12 cellular contexts compared by ENCODE assay signal in the genomic region with DNA sequence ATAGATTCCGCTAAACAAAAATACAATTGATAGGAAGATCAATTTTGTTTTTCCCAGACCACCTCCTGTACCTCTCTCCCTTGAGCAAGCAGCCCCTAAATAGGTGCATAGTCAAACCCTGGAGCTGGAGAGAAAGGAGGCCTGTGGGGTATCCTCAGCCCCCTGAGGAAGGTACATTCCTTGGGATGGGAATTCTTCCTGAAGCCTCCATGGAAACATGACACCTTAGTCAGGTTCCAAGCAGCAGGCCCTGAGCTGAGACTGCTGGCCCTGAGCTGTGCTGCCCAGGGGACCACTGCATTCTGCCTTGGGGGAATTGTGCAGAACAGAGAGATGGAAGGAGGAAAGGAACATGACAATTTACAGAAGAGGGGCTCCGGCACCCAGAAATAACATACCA. TPM values are rescaled to one million over a fixed set of nuclear protein-coding genes. Genes with fewer than 3 reads are reported as not detected.
DNase-seq lines count a peak whose midpoint lies in the region; ATAC-seq, FAIRE-seq and TF ChIP-seq lines count a peak whose summit lies in the region.
"Had no signal": no experiment of that assay in that cellular context is flagged by ENCODE, and none has a peak within 500 bp of the region (broad histone marks: within the 10 kb centered on the region; RNA-seq: fewer than 3 reads in every experiment).

No MANE protein-coding gene starts in this region.

- H4K20me1 ChIP-seq in BLaER1: peaks cover 97% of the 10 kb centered on the region
- H4K20me1 ChIP-seq in GM23338 (replicated peaks; ENCODE audit: insufficient read depth): peaks cover 69% of the 10 kb centered on the region

- no peak for TF ChIP-seq CTCF in GM23338 (conservative IDR thresholded peaks at IDR 0.05; ENCODE audit: low read depth in 2 of 2)

- intact Hi-C loops in activated T-helper 1 cell treated with anti-CD3 and anti-CD28 coated beads, Interleukin-12 subunit alpha, Interleukin-12 subunit beta, Interleukin-2, Interleukin-4 antibody, amounts not matched to agents 30 ng/mL and 10 ng/mL and 1 ng/mL, durations not matched to agents 14 hours and 24 hours and 36 hours (cut with micrococcal nuclease): no loop called here

- H3K36me3 ChIP-seq in BLaER1 (peaks cover 35% of the 10 kb centered on the region), GM23338 (ENCODE audit: insufficient read depth) (0 out of 2 replicates have a peak, but pooled peaks cover 8% of the 10 kb centered on the region)

- H3K27me3 ChIP-seq in BLaER1: no peaks in the 10 kb centered on the region
- no peaks in the 10 kb centered on the region for H3K27me3 ChIP-seq in GM23338 (ENCODE audit: insufficient read depth)
- H3K27me3 ChIP-seq: adrenal gland had no signal

- H3K27ac ChIP-seq in BLaER1 (0 out of 2 replicates have a peak overlapping the region, but pooled peaks have one; percentile 4), GM23338 (ENCODE audit: low read depth) (peak overlapping the region; percentile 82)

- H3K79me2 ChIP-seq in GM23338 (replicated peaks; ENCODE audit: insufficient read depth): peaks cover 94% of the 10 kb centered on the region

- H3K4me1 ChIP-seq in BLaER1: peaks cover 87% of the 10 kb centered on the region
- H3K4me1 ChIP-seq in GM23338 (ENCODE audit: insufficient read depth): peaks cover 63% of the 10 kb centered on the region

- peaks cover 45% of the 10 kb centered on the region for H3K36me3 Mint-ChIP-seq in GM23338 (ENCODE audit: low read depth)
- peaks cover 50% of the 10 kb centered on the region for H3K36me3 Mint-ChIP-seq in activated T-helper 1 cell treated with anti-CD3 and anti-CD28 coated beads, Interleukin-12 subunit alpha, Interleukin-12 subunit beta, Interleukin-2, Interleukin-4 antibody, amounts not matched to agents 30 ng/mL and 10 ng/mL and 1 ng/mL, durations not matched to agents 14 hours and 24 hours and 36 hours (ENCODE audit: low read depth)

- H3K4me2 ChIP-seq in BLaER1 (peak overlapping the region; percentile 94), GM23338 (peak overlapping the region; percentile 83)

- H3K27ac Mint-ChIP-seq in GM23338: peak overlapping the region; percentile 93
- peak overlapping the region; percentile 36 for H3K27ac Mint-ChIP-seq in activated T-helper 1 cell treated with anti-CD3 and anti-CD28 coated beads, Interleukin-12 subunit alpha, Interleukin-12 subunit beta, Interleukin-2, Interleukin-4 antibody, amounts not matched to agents 30 ng/mL and 10 ng/mL and 1 ng/mL, durations not matched to agents 14 hours and 24 hours and 36 hours

- no peaks in the 10 kb centered on the region for H3K9me3 ChIP-seq in BLaER1
- H3K9me3 ChIP-seq: adrenal gland, mucosa of descending colon had no signal

- H3K27me3 Mint-ChIP-seq in GM23338 (ENCODE audit: insufficient read depth, low read depth, poor library complexity): peaks cover 19% of the 10 kb centered on the region
- H3K27me3 Mint-ChIP-seq in activated T-helper 1 cell treated with anti-CD3 and anti-CD28 coated beads, Interleukin-12 subunit alpha, Interleukin-12 subunit beta, Interleukin-2, Interleukin-4 antibody, amounts not matched to agents 30 ng/mL and 10 ng/mL and 1 ng/mL, durations not matched to agents 14 hours and 24 hours and 36 hours (ENCODE audit: insufficient read depth): no peaks in the 10 kb centered on the region

- no peak overlapping the region for H3K4me3 ChIP-seq in BLaER1
- H3K4me3 ChIP-seq in GM23338: peak overlapping the region; percentile 30
- H3K4me3 ChIP-seq: adrenal gland, mucosa of descending colon had no signal

- H3K4me3 Mint-ChIP-seq in GM23338: peak overlapping the region; percentile 64
- H3K4me3 Mint-ChIP-seq in activated T-helper 1 cell treated with anti-CD3 and anti-CD28 coated beads, Interleukin-12 subunit alpha, Interleukin-12 subunit beta, Interleukin-2, Interleukin-4 antibody, amounts not matched to agents 30 ng/mL and 10 ng/mL and 1 ng/mL, durations not matched to agents 14 hours and 24 hours and 36 hours: peak overlapping the region; percentile 99

- DNase-seq in GM23338 (ENCODE audit: low spot score) (peak; percentile 93), left kidney (ENCODE audit: low read depth, low spot score) (peak; percentile 56), foreskin melanocyte (no peak), HCEC 1CT (no peak), GM19239 (ENCODE audit: insufficient read length, low spot score) (no peak)
- no peak for DNase-seq in activated T-helper 1 cell treated with anti-CD3 and anti-CD28 coated beads, Interleukin-12 subunit alpha, Interleukin-12 subunit beta, Interleukin-2, Interleukin-4 antibody, amounts not matched to agents 30 ng/mL and 10 ng/mL and 1 ng/mL, durations not matched to agents 14 hours and 24 hours and 36 hours (ENCODE audit: low spot score)
- DNase-seq: adrenal gland, DMS79 treated with DMSO at 0.1 percent for 48 hours, mucosa of descending colon, substantia nigra had no signal

- H3F3A ChIP-seq in GM23338 (replicated peaks; ENCODE audit: low read depth): peaks cover 18% of the 10 kb centered on the region

- no peak for FAIRE-seq in GM19239 (lab: Jason Lieb, UNC)

- H2AFZ ChIP-seq in GM23338: no peak overlapping the region

- H3K4me1 Mint-ChIP-seq in GM23338: peaks cover 60% of the 10 kb centered on the region
- peaks cover 75% of the 10 kb centered on the region for H3K4me1 Mint-ChIP-seq in activated T-helper 1 cell treated with anti-CD3 and anti-CD28 coated beads, Interleukin-12 subunit alpha, Interleukin-12 subunit beta, Interleukin-2, Interleukin-4 antibody, amounts not matched to agents 30 ng/mL and 10 ng/mL and 1 ng/mL, durations not matched to agents 14 hours and 24 hours and 36 hours (ENCODE audit: low read depth)

- H3K9ac ChIP-seq in BLaER1: peak overlapping the region; percentile 46; the same call in 1 of the 2 replicates

- no peaks in the 10 kb centered on the region for H3K9me3 Mint-ChIP-seq in GM23338
- no peaks in the 10 kb centered on the region for H3K9me3 Mint-ChIP-seq in activated T-helper 1 cell treated with anti-CD3 and anti-CD28 coated beads, Interleukin-12 subunit alpha, Interleukin-12 subunit beta, Interleukin-2, Interleukin-4 antibody, amounts not matched to agents 30 ng/mL and 10 ng/mL and 1 ng/mL, durations not matched to agents 14 hours and 24 hours and 36 hours

- peak; percentile 78 for ATAC-seq in GM23338
- ATAC-seq in HG02981 (IDR thresholded peaks at IDR 0.05; ENCODE audit: unreplicated experiment): no peak
- ATAC-seq: mucosa of descending colon had no signal

- no peaks in the 10 kb centered on the region for H3K9me2 ChIP-seq in GM23338 (ENCODE audit: insufficient read depth)

TF ChIP-seq in GM23338, 12 proteins besides CTCF, POLR2A, EP300 and RAD21 (continues in another document):
- TF ChIP-seq CREB1 (CRISPR knock-in tag; IDR thresholded peaks at IDR 0.05; ENCODE audit: low read depth) (no peak), ZNF114 (CRISPR knock-in tag; IDR thresholded peaks at IDR 0.05) (no peak), JUNB (IDR thresholded peaks at IDR 0.05; ENCODE audit: unreplicated experiment) (no peak), POLR2AphosphoS5 (IDR thresholded peaks at IDR 0.05; ENCODE audit: low read depth) (no peak), NANOG (IDR thresholded peaks at IDR 0.05; ENCODE audit: borderline replicate concordance) (no peak), EZH2phosphoT487 (IDR thresholded peaks at IDR 0.05; ENCODE audit: unreplicated experiment) (no peak), ZNF331 (CRISPR knock-in tag; IDR thresholded peaks at IDR 0.05; ENCODE audit: low read depth) (no peak), EZH2 (IDR thresholded peaks at IDR 0.05; ENCODE audit: low read depth, unreplicated experiment) (no peak)
- TF ChIP-seq, protein P1, sequence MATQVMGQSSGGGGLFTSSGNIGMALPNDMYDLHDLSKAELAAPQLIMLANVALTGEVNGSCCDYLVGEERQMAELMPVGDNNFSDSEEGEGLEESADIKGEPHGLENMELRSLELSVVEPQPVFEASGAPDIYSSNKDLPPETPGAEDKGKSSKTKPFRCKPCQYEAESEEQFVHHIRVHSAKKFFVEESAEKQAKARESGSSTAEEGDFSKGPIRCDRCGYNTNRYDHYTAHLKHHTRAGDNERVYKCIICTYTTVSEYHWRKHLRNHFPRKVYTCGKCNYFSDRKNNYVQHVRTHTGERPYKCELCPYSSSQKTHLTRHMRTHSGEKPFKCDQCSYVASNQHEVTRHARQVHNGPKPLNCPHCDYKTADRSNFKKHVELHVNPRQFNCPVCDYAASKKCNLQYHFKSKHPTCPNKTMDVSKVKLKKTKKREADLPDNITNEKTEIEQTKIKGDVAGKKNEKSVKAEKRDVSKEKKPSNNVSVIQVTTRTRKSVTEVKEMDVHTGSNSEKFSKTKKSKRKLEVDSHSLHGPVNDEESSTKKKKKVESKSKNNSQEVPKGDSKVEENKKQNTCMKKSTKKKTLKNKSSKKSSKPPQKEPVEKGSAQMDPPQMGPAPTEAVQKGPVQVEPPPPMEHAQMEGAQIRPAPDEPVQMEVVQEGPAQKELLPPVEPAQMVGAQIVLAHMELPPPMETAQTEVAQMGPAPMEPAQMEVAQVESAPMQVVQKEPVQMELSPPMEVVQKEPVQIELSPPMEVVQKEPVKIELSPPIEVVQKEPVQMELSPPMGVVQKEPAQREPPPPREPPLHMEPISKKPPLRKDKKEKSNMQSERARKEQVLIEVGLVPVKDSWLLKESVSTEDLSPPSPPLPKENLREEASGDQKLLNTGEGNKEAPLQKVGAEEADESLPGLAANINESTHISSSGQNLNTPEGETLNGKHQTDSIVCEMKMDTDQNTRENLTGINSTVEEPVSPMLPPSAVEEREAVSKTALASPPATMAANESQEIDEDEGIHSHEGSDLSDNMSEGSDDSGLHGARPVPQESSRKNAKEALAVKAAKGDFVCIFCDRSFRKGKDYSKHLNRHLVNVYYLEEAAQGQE (IDR thresholded peaks at IDR 0.05; ENCODE audit: unreplicated experiment): no peak

RNA-seq across cellular contexts. Expression of a gene that starts 7.4 kb away (rescaled TPM):
- 346 and 378 TPM in 2 replicates for total RNA-seq in GM23338 (2014; rRNA removed; shearing (Covaris generic))
- 197 and 210 TPM in 2 replicates for polyA plus RNA-seq in GM23338 (2016; fragmentation: Nextera tagmentation; extraction: Ambion mirVana)
- total RNA-seq in activated T-helper 1 cell treated with anti-CD3 and anti-CD28 coated beads, Interleukin-12 subunit alpha, Interleukin-12 subunit beta, Interleukin-2, Interleukin-4 antibody, amounts not matched to agents 30 ng/mL and 10 ng/mL and 1 ng/mL, durations not matched to agents 14 hours and 24 hours and 36 hours: 499 and 501 TPM in 2 replicates

RNA-seq across cellular contexts. Expression of a gene that starts 30.2 kb away (rescaled TPM):
- total RNA-seq in GM23338 (2014; rRNA removed; shearing (Covaris generic)): not detected in 2 replicates
- polyA plus RNA-seq in GM23338 (2016; fragmentation: Nextera tagmentation; extraction: Ambion mirVana): not detected in 2 replicates
- total RNA-seq in activated T-helper 1 cell treated with anti-CD3 and anti-CD28 coated beads, Interleukin-12 subunit alpha, Interleukin-12 subunit beta, Interleukin-2, Interleukin-4 antibody, amounts not matched to agents 30 ng/mL and 10 ng/mL and 1 ng/mL, durations not matched to agents 14 hours and 24 hours and 36 hours: 0.44 TPM in 1 of 2 replicates, not detected in the other
- total RNA-seq: mucosa of descending colon had no signal
- polyA plus RNA-seq: adrenal gland had no signal

RNA-seq across cellular contexts. Expression of a gene that starts 35.3 kb away (rescaled TPM):
- total RNA-seq in GM23338 (2014; rRNA removed; shearing (Covaris generic)): 1.0 and 4.6 TPM in 2 replicates
- polyA plus RNA-seq in GM23338 (2016; fragmentation: Nextera tagmentation; extraction: Ambion mirVana): 2.5 and 2.9 TPM in 2 replicates
- total RNA-seq in activated T-helper 1 cell treated with anti-CD3 and anti-CD28 coated beads, Interleukin-12 subunit alpha, Interleukin-12 subunit beta, Interleukin-2, Interleukin-4 antibody, amounts not matched to agents 30 ng/mL and 10 ng/mL and 1 ng/mL, durations not matched to agents 14 hours and 24 hours and 36 hours: 1.8 and 2.0 TPM in 2 replicates

Comparison
In these comparisons a context has a peak if more than half of its experiments do, and no peak if none do; other contexts are left out.
1. DNase-seq: peak in GM23338 (single experiment) and left kidney (single experiment); none in activated T-helper 1 cell treated with anti-CD3 and anti-CD28 coated beads, Interleukin-12 subunit alpha, Interleukin-12 subunit beta, Interleukin-2, Interleukin-4 antibody, amounts not matched to agents 30 ng/mL and 10 ng/mL and 1 ng/mL, durations not matched to agents 14 hours and 24 hours and 36 hours (single experiment), foreskin melanocyte (single experiment), HCEC 1CT (single experiment) and GM19239 (single experiment).